In the genomic region with DNA sequence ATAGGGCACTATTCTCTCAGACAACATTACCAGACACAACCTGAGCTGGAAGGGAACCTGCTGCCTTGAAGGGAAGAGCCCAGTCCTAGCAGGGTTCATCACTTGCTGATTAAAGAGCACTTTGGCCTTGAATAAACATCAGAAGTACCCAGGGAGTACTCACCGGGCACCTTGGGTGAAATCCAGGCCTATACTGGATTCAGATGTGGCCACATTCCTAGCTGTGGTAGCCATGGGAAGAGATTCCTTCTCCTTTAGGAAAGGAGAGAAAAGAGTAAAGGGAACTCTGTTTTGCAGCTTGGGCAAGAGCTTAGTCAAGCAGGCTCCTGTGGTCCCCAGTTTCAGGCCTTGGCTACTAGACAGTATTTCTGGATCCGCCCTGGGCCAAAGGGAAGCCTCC, we compare ENCODE assay signal across 15 cellular contexts.
DNase-seq lines count a peak whose midpoint lies in the region; ATAC-seq and TF ChIP-seq lines count a peak whose summit lies in the region.
"Had no signal": no experiment of that assay in that cellular context is flagged by ENCODE, and none has a peak within 500 bp of the region (broad histone marks: within the 10 kb centered on the region; RNA-seq: fewer than 3 reads in every experiment).

No MANE protein-coding gene starts in this region.

- no peaks in the 10 kb centered on the region for H3K27me3 Mint-ChIP-seq in stimulated activated naive CD8-positive, alpha-beta T cell treated with anti-CD3 and anti-CD28 coated beads, Interleukin-15, amount 100 ng/mL, for 72 hours
- H3K27me3 Mint-ChIP-seq: CD4-positive, alpha-beta T cell had no signal

- H3K4me3 ChIP-seq in fibroblast of the aortic adventitia (ENCODE audit: low read depth, low read length), result no peak overlapping the region
- no peak overlapping the region for H3K4me3 ChIP-seq in thyroid gland (replicated peaks in 1 of 3)
- H3K4me3 ChIP-seq: GM12878, GM23338 had no signal

- no peak for DNase-seq in stimulated activated naive CD8-positive, alpha-beta T cell treated with anti-CD3 and anti-CD28 coated beads, Interleukin-15, amount 100 ng/mL, for 72 hours
- no peak for DNase-seq in stimulated activated naive CD8-positive, alpha-beta T cell treated with anti-CD3 and anti-CD28 coated beads, Interleukin-15, Interleukin-2, amounts not matched to agents 100 U/mL and 50 U/mL, for 24 hours
- DNase-seq in NCI-H2029 treated with DMSO at 0.1 percent for 48 hours (lab: John Stamatoyannopoulos, UW) (peak; percentile 23), fibroblast of the aortic adventitia (ENCODE audit: low read depth) (peak; percentile 25), SKM-1 treated with dmso at 0.1 percent for 144 hours (lab: John Stamatoyannopoulos, UW; ENCODE audit: unreplicated experiment) (no peak), cortex of kidney (lab: John Stamatoyannopoulos, UW) (no peak), thyroid gland (no peak)
- DNase-seq: C1 segment of cervical spinal cord; Calu3; CD4-positive, alpha-beta T cell; DMS 273 treated with DMSO at 0.1 percent for 48 hours; H7 had no signal

- H3K4me3 Mint-ChIP-seq in stimulated activated naive CD8-positive, alpha-beta T cell treated with anti-CD3 and anti-CD28 coated beads, Interleukin-15, amount 100 ng/mL, for 72 hours, result no peak overlapping the region
- H3K4me3 Mint-ChIP-seq: B cell; CD4-positive, alpha-beta T cell; GM23338 had no signal

- no peaks in the 10 kb centered on the region for H3K9me3 ChIP-seq in thyroid gland

- H3K27ac ChIP-seq in thyroid gland, result no peak overlapping the region

- intact Hi-C loops in thyroid gland (cut with DNase I), result no loop called here

- no peaks in the 10 kb centered on the region for H3K36me3 ChIP-seq in thyroid gland

- peak; percentile 20 for ATAC-seq in stimulated activated naive CD8-positive, alpha-beta T cell treated with anti-CD3 and anti-CD28 coated beads, Interleukin-15, amount 100 ng/mL, for 72 hours
- ATAC-seq in stimulated activated naive CD8-positive, alpha-beta T cell treated with anti-CD3 and anti-CD28 coated beads, Interleukin-15, Interleukin-2, amounts not matched to agents 100 U/mL and 50 U/mL, for 24 hours, result no peak
- ATAC-seq: GM12878, GM23338 had no signal

- H3K27me3 ChIP-seq in thyroid gland, result no peaks in the 10 kb centered on the region

- no peak for TF ChIP-seq POLR2A in thyroid gland (IDR thresholded peaks at IDR 0.05)

- no peak overlapping the region for H3K27ac Mint-ChIP-seq in stimulated activated naive CD8-positive, alpha-beta T cell treated with anti-CD3 and anti-CD28 coated beads, Interleukin-15, amount 100 ng/mL, for 72 hours
- H3K27ac Mint-ChIP-seq: B cell; CD4-positive, alpha-beta T cell; GM23338 had no signal

- TF ChIP-seq CTCF in fibroblast of the aortic adventitia (IDR thresholded peaks at IDR 0.05; ENCODE audit: insufficient read depth, low read length), result no peak
- TF ChIP-seq CTCF in thyroid gland (IDR thresholded peaks at IDR 0.05), result no peak

- no peaks in the 10 kb centered on the region for H3K9me3 Mint-ChIP-seq in stimulated activated naive CD8-positive, alpha-beta T cell treated with anti-CD3 and anti-CD28 coated beads, Interleukin-15, amount 100 ng/mL, for 72 hours
- H3K9me3 Mint-ChIP-seq: CD4-positive, alpha-beta T cell; GM23338 had no signal

- no peaks in the 10 kb centered on the region for H3K4me1 Mint-ChIP-seq in stimulated activated naive CD8-positive, alpha-beta T cell treated with anti-CD3 and anti-CD28 coated beads, Interleukin-15, amount 100 ng/mL, for 72 hours
- H3K4me1 Mint-ChIP-seq: B cell had no signal

- H3K4me1 ChIP-seq in thyroid gland, result no peaks in the 10 kb centered on the region

- WGBS in thyroid gland, 2 donors, result 12 to 61% methylated on average over 2 of the region's 2 CpGs

Comparison
In these comparisons a context has a peak if more than half of its experiments do, and no peak if none do; other contexts are left out.
1. DNase-seq: peak in NCI-H2029 treated with DMSO at 0.1 percent for 48 hours (single experiment) and fibroblast of the aortic adventitia (single experiment); none in stimulated activated naive CD8-positive, alpha-beta T cell treated with anti-CD3 and anti-CD28 coated beads, Interleukin-15, amount 100 ng/mL, for 72 hours (0 of 2), stimulated activated naive CD8-positive, alpha-beta T cell treated with anti-CD3 and anti-CD28 coated beads, Interleukin-15, Interleukin-2, amounts not matched to agents 100 U/mL and 50 U/mL, for 24 hours (single experiment), SKM-1 treated with dmso at 0.1 percent for 144 hours (single experiment), cortex of kidney (single experiment) and thyroid gland (0 of 2).